Comparison of ENCODE assay signal across 8 cellular contexts in genomic region chr6:148342146-148343027, GRCh38. TPM values are rescaled to one million over a fixed set of nuclear protein-coding genes. Genes with fewer than 3 reads are reported as not detected.
DNase-seq lines count a peak whose midpoint lies in the region; ATAC-seq and TF ChIP-seq lines count a peak whose summit lies in the region.

Gene SASH1 (plus strand): TSS chr6:148342838. CDS start chr6:148343068, 230 bp downstream.

- H3K4me1 Mint-ChIP-seq in stimulated activated naive B cell treated with anti-CD40 and anti-IgM and Interleukin-4, amounts not matched to agents 10 μg/mL and 1 μg/mL and 100 μg/mL, for 72 hours = peaks cover 6 to 8% of the 10 kb centered on the region in 2 donors

- peak; percentile 37 for DNase-seq in NCI-H128 (lab: John Stamatoyannopoulos, UW; ENCODE audit: unreplicated experiment)
- DNase-seq in WERI-Rb-1 = peak; percentile 77
- peak; percentile 58 for DNase-seq in lung (ENCODE audit: low spot score)
- peak; percentile 30 for DNase-seq in stimulated activated naive B cell treated with anti-CD40 and anti-IgM and Interleukin-4, amounts not matched to agents 10 μg/mL and 1 μg/mL and 100 μg/mL, for 72 hours
- DNase-seq in NCI-H1694 treated with DMSO at 0.1 percent for 48 hours (lab: John Stamatoyannopoulos, UW) = no peak

- TF ChIP-seq CTCF in WERI-Rb-1 (IDR thresholded peaks at IDR 0.05; ENCODE audit: low read depth, low read length) (no peak), lung (IDR thresholded peaks at IDR 0.05; ENCODE audit: control extremely low read depth, extremely low read depth) (no peak)

- no peaks in the 10 kb centered on the region for H3K36me3 ChIP-seq in WERI-Rb-1
- H3K36me3 ChIP-seq in lung (ENCODE audit: control insufficient read depth in 2 of 2, insufficient read depth in 2 of 2, low read length in 2 of 2) = no peaks in the 10 kb centered on the region

- peaks cover 3 to 7% of the 10 kb centered on the region in 2 donors for H3K4me1 ChIP-seq in lung (ENCODE audit: control insufficient read depth in 2 of 2, insufficient read depth in 2 of 2, low read length in 2 of 2)

- peak within 1 kb of the TSS; percentile 92 for H3K27ac Mint-ChIP-seq in stimulated activated naive B cell treated with anti-CD40 and anti-IgM and Interleukin-4, amounts not matched to agents 10 μg/mL and 1 μg/mL and 100 μg/mL, for 72 hours

- no peaks in the 10 kb centered on the region for H3K36me3 Mint-ChIP-seq in stimulated activated naive B cell treated with anti-CD40 and anti-IgM and Interleukin-4, amounts not matched to agents 10 μg/mL and 1 μg/mL and 100 μg/mL, for 72 hours

- peak within 1 kb of the TSS; percentile 94 for H3K27ac ChIP-seq in WERI-Rb-1
- peak within 1 kb of the TSS; percentile 85 to 97 for H3K27ac ChIP-seq in lung (ENCODE audit: low read depth in 1 of 2, low read length in 1 of 2)

- H3K27me3 ChIP-seq in WERI-Rb-1 (ENCODE audit: insufficient read depth, low read depth, severe bottlenecking) (no peaks in the 10 kb centered on the region), lung (ENCODE audit: control insufficient read depth, insufficient read depth) (no peaks in the 10 kb centered on the region)

- WGBS in lung, 2 donors = 1% methylated on average over 69 of the region's 69 CpGs

- H3K27me3 Mint-ChIP-seq in stimulated activated naive B cell treated with anti-CD40 and anti-IgM and Interleukin-4, amounts not matched to agents 10 μg/mL and 1 μg/mL and 100 μg/mL, for 72 hours = peaks cover 35 to 57% of the 10 kb centered on the region in 2 donors

- in situ Hi-C loops in endometrial microvascular endothelial cells (cut with HindIII; ENCODE audit: inconsistent ontology term, low pct_unique_long_range_greater_than_20kb, low sequenced_read_pairs) = no loop called here

- no peaks in the 10 kb centered on the region for H3K9me3 Mint-ChIP-seq in stimulated activated naive B cell treated with anti-CD40 and anti-IgM and Interleukin-4, amounts not matched to agents 10 μg/mL and 1 μg/mL and 100 μg/mL, for 72 hours

- H3K4me3 Mint-ChIP-seq in stimulated activated naive B cell treated with anti-CD40 and anti-IgM and Interleukin-4, amounts not matched to agents 10 μg/mL and 1 μg/mL and 100 μg/mL, for 72 hours = peak within 1 kb of the TSS; percentile 82 to 86

- H3K9me3 ChIP-seq in WERI-Rb-1 (ENCODE audit: severe bottlenecking) (no peaks in the 10 kb centered on the region), lung (ENCODE audit: control insufficient read depth in 2 of 2, insufficient read depth in 1 of 2, low read length in 1 of 2) (no peaks in the 10 kb centered on the region)

- H3K4me3 ChIP-seq in WERI-Rb-1 (ENCODE audit: low read depth, low read length) = peak within 1 kb of the TSS; percentile 74
- H3K4me3 ChIP-seq in lung = peak within 1 kb of the TSS; percentile 83

- ATAC-seq in GM18502 (IDR thresholded peaks at IDR 0.05; ENCODE audit: poor library complexity, unreplicated experiment) (peak; percentile 63), HG02588 (IDR thresholded peaks at IDR 0.05; ENCODE audit: unreplicated experiment) (peak; percentile 77), lung (ENCODE audit: insufficient read depth, low FRiP score) (peak; percentile 71)
- peak; percentile 81 to 83 for ATAC-seq in stimulated activated naive B cell treated with anti-CD40 and anti-IgM and Interleukin-4, amounts not matched to agents 10 μg/mL and 1 μg/mL and 100 μg/mL, for 72 hours (replicated peaks)

RNA-seq across cellular contexts. Expression of gene SASH1, which starts in this region (rescaled TPM):
- total RNA-seq in endometrial microvascular endothelial cells (ENCODE audit: inconsistent ontology term) (75.4 TPM), lung (100 to 1,000 TPM in 1 of 2 donors, 10 to 100 TPM in 1; 64.5 to 114 TPM)
- 10 to 100 TPM; 18.8 to 19.9 TPM for polyA plus RNA-seq in lung
